13 cellular contexts compared by ENCODE assay signal in genomic region chr9:89419978-89420394, GRCh38.
DNase-seq lines count a peak whose midpoint lies in the region; ATAC-seq and TF ChIP-seq lines count a peak whose summit lies in the region.
"Had no signal": no experiment of that assay in that cellular context is flagged by ENCODE, and none has a peak within 500 bp of the region (broad histone marks: within the 10 kb centered on the region; RNA-seq: fewer than 3 reads in every experiment).

No MANE protein-coding gene starts in this region.

- H3K9me3 ChIP-seq in neutrophil (no peaks in the 10 kb centered on the region), upper lobe of right lung (no peaks in the 10 kb centered on the region)
- H3K9me3 ChIP-seq: colonic mucosa had no signal

- H3K9me3 Mint-ChIP-seq in CD14-positive monocyte = peaks cover 0 to 2% (median 0%) of the 10 kb centered on the region in 7 donors
- peaks cover 0 to 5% of the 10 kb centered on the region in 2 donors for H3K9me3 Mint-ChIP-seq in activated T-cell treated with anti-CD3 and anti-CD28 coated beads, Interleukin-2, amount 50 U/mL, for 72 hours

- no peak overlapping the region for H3K4me3 Mint-ChIP-seq in CD14-positive monocyte
- H3K4me3 Mint-ChIP-seq in activated T-cell treated with anti-CD3 and anti-CD28 coated beads, Interleukin-2, amount 50 U/mL, for 72 hours = peak overlapping the region; percentile 75 to 92

- H3K27me3 ChIP-seq in neutrophil (no peaks in the 10 kb centered on the region), upper lobe of right lung (no peaks in the 10 kb centered on the region)
- H3K27me3 ChIP-seq: colonic mucosa had no signal

- H3K27ac ChIP-seq in neutrophil = peak overlapping the region; percentile 52
- H3K27ac ChIP-seq in upper lobe of right lung = no peak overlapping the region

- peaks cover 55 to 78% of the 10 kb centered on the region in 2 donors for H3K36me3 Mint-ChIP-seq in CD14-positive monocyte
- H3K36me3 Mint-ChIP-seq in activated T-cell treated with anti-CD3 and anti-CD28 coated beads, Interleukin-2, amount 50 U/mL, for 72 hours (ENCODE audit: insufficient read depth in 2 of 2) = peaks cover 35 to 60% of the 10 kb centered on the region in 2 donors

- peaks cover 0 to 3% (median 0%) of the 10 kb centered on the region in 3 donors for H3K27me3 Mint-ChIP-seq in CD14-positive monocyte (ENCODE audit: low read depth in 3 of 3)
- no peaks in the 10 kb centered on the region for H3K27me3 Mint-ChIP-seq in activated T-cell treated with anti-CD3 and anti-CD28 coated beads, Interleukin-2, amount 50 U/mL, for 72 hours (ENCODE audit: low read depth)

- no peak for DNase-seq in CD14-positive monocyte (ENCODE audit: low spot score)
- peak; percentile 76 to 78 for DNase-seq in activated T-cell treated with anti-CD3 and anti-CD28 coated beads, Interleukin-2, amount 50 U/mL, for 72 hours
- DNase-seq in upper lobe of right lung = no peak
- DNase-seq in NCI-H748 treated with DMSO at 0.1 percent for 48 hours (lab: John Stamatoyannopoulos, UW) = no peak
- no peak for DNase-seq in NCI-H345 (lab: John Stamatoyannopoulos, UW)
- DNase-seq in NCI-H146 (lab: John Stamatoyannopoulos, UW) = no peak
- DNase-seq: colonic mucosa, MM.1S, NCI-H524 had no signal

- peaks cover 67% of the 10 kb centered on the region for H3K4me1 Mint-ChIP-seq in CD14-positive monocyte
- peaks cover 100% of the 10 kb centered on the region for H3K4me1 Mint-ChIP-seq in activated T-cell treated with anti-CD3 and anti-CD28 coated beads, Interleukin-2, amount 50 U/mL, for 72 hours (ENCODE audit: low read depth)

- intact Hi-C loops in CD14-positive monocyte (cut with micrococcal nuclease) = no loop called here
- intact Hi-C loops in upper lobe of right lung (cut with DNase I) = no loop called here

- H3K4me1 ChIP-seq in neutrophil (ENCODE audit: control insufficient read depth in 1 of 2, insufficient read depth in 1 of 2, low read depth in 1 of 2, low read length in 1 of 2) (peaks cover 25 to 54% of the 10 kb centered on the region in 2 experiments), upper lobe of right lung (peaks cover 6% of the 10 kb centered on the region)
- H3K4me1 ChIP-seq: colonic mucosa had no signal

- H3K4me3 ChIP-seq in neutrophil (ENCODE audit: low read depth in 1 of 2, low read length in 1 of 2) (no peak overlapping the region), upper lobe of right lung (no peak overlapping the region)
- H3K4me3 ChIP-seq: colonic mucosa had no signal

- peak overlapping the region in 6 of 7 donors; percentile 1 to 95 (median 60) for H3K27ac Mint-ChIP-seq in CD14-positive monocyte
- H3K27ac Mint-ChIP-seq in activated T-cell treated with anti-CD3 and anti-CD28 coated beads, Interleukin-2, amount 50 U/mL, for 72 hours = peak overlapping the region; percentile 98

- no peak for TF ChIP-seq CTCF in CD14-positive monocyte (IDR thresholded peaks at IDR 0.05)
- TF ChIP-seq CTCF in neutrophil (IDR thresholded peaks at IDR 0.05) = no peak
- no peak for TF ChIP-seq CTCF in upper lobe of right lung (IDR thresholded peaks at IDR 0.05)

- H3K36me3 ChIP-seq in neutrophil (peaks cover 32% of the 10 kb centered on the region), upper lobe of right lung (no peaks in the 10 kb centered on the region)
- H3K36me3 ChIP-seq: colonic mucosa had no signal

- peak; percentile 20 for ATAC-seq in HG02885 (IDR thresholded peaks at IDR 0.05; ENCODE audit: poor library complexity, unreplicated experiment)
- peak; percentile 59 to 62 for ATAC-seq in activated T-cell treated with anti-CD3 and anti-CD28 coated beads, Interleukin-2, amount 50 U/mL, for 72 hours (replicated peaks in 1 of 2)
- no peak for ATAC-seq in upper lobe of right lung
- ATAC-seq: Right ventricle myocardium inferior, sciatic nerve had no signal

Comparison
In these comparisons a context has a peak if more than half of its experiments do, and no peak if none do; other contexts are left out.
1. DNase-seq: peak in activated T-cell treated with anti-CD3 and anti-CD28 coated beads, Interleukin-2, amount 50 U/mL, for 72 hours (2 of 2); none in CD14-positive monocyte (single experiment), upper lobe of right lung (single experiment), NCI-H748 treated with DMSO at 0.1 percent for 48 hours (single experiment), NCI-H345 (single experiment) and NCI-H146 (single experiment).
2. H3K4me3 Mint-ChIP-seq: peak in activated T-cell treated with anti-CD3 and anti-CD28 coated beads, Interleukin-2, amount 50 U/mL, for 72 hours (2 of 2); none in CD14-positive monocyte (0 of 2).